1 cellular context compared by ENCODE assay signal in genomic region chr6:40714576-40715500, GRCh38.
A peak's percentile ranks its signal among the peaks of the same experiment; 100 is the strongest.
TF ChIP-seq lines count a peak whose summit lies in the region.

No MANE protein-coding gene starts in this region.

TF ChIP-seq in HepG2, 621 proteins besides CTCF, POLR2A, EP300 and RAD21 (continued from another document and continues in another):
- TF ChIP-seq ZNF280D (CRISPR knock-in tag; IDR thresholded peaks at IDR 0.05) (no peak), U2AF1 (optimal IDR thresholded peaks at IDR 0.05; ENCODE audit: low read depth, low read length) (no peak), ZXDC (CRISPR knock-in tag; IDR thresholded peaks at IDR 0.05) (no peak), NR2F6 (IDR thresholded peaks at IDR 0.05) (peak; percentile 68), NR2F6 (CRISPR knock-in tag; IDR thresholded peaks at IDR 0.05) (peak; percentile 76), AHDC1 (CRISPR knock-in tag; IDR thresholded peaks at IDR 0.05; ENCODE audit: borderline replicate concordance) (peak; percentile 64; the same call in 1 of the 2 replicates), NFAT5 (CRISPR knock-in tag; IDR thresholded peaks at IDR 0.05) (no peak), ZNF614 (CRISPR knock-in tag; IDR thresholded peaks at IDR 0.05; ENCODE audit: borderline replicate concordance) (no peak; the same call in 1 of the 2 replicates), ZC3H13 (CRISPR knock-in tag; IDR thresholded peaks at IDR 0.05) (no peak), GFI1 (CRISPR knock-in tag; IDR thresholded peaks at IDR 0.05; ENCODE audit: borderline replicate concordance) (peak; percentile 88), MED8 (CRISPR knock-in tag; IDR thresholded peaks at IDR 0.05; ENCODE audit: insufficient replicate concordance) (no peak), ZNF138 (CRISPR knock-in tag; IDR thresholded peaks at IDR 0.05; ENCODE audit: low read depth) (no peak), ZNF263 (CRISPR knock-in tag; IDR thresholded peaks at IDR 0.05) (no peak), CENPT (CRISPR knock-in tag; IDR thresholded peaks at IDR 0.05; ENCODE audit: low read depth) (no peak), ZNF362 (CRISPR knock-in tag; IDR thresholded peaks at IDR 0.05; ENCODE audit: borderline replicate concordance) (no peak), ZNF121 (CRISPR knock-in tag; IDR thresholded peaks at IDR 0.05) (no peak), SRY (CRISPR knock-in tag; IDR thresholded peaks at IDR 0.05) (no peak), TBP (CRISPR knock-in tag; IDR thresholded peaks at IDR 0.05) (no peak), ZNF160 (CRISPR knock-in tag; IDR thresholded peaks at IDR 0.05) (no peak), ZNF557 (CRISPR knock-in tag; IDR thresholded peaks at IDR 0.05) (no peak), PRPF4 (IDR thresholded peaks at IDR 0.05; ENCODE audit: low read depth, low read length, poor library complexity, severe bottlenecking) (no peak), TERF1 (CRISPR knock-in tag; IDR thresholded peaks at IDR 0.05) (no peak), ARID5B (CRISPR knock-in tag; IDR thresholded peaks at IDR 0.05) (peak; percentile 89), POGK (CRISPR knock-in tag; conservative IDR thresholded peaks at IDR 0.05) (peak; percentile 52; the same call in 1 of the 2 replicates), MIXL1 (CRISPR knock-in tag; IDR thresholded peaks at IDR 0.05) (peak; percentile 86), ZNF709 (CRISPR knock-in tag; IDR thresholded peaks at IDR 0.05) (no peak), ZNF207 (IDR thresholded peaks at IDR 0.05; ENCODE audit: borderline replicate concordance) (no peak), TP53 (CRISPR knock-in tag; conservative IDR thresholded peaks at IDR 0.05) (no peak)
